Comparison of ENCODE assay signal across 2 cellular contexts in the genomic region with DNA sequence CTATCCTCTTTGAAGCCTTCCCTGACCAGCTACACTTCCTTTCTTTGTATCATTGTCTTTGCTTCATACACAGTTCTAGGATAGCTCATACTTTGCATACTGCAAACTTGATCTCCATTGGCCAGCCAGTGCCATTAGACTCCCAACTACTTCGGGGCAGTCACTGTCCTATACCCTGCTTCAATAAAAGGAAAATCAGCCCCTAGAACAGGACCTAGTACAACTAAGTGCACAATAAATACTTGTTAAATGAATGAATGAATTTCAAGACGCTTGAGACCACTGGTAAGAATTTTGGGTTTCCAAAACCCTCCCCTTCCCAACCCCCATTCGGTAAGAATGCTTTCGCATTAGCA.
TF ChIP-seq lines count a peak whose summit lies in the region.

No MANE protein-coding gene starts in this region.

TF ChIP-seq in GM23338, 12 proteins besides CTCF, POLR2A, EP300 and RAD21 (continued from another document):
- TF ChIP-seq, protein P1, sequence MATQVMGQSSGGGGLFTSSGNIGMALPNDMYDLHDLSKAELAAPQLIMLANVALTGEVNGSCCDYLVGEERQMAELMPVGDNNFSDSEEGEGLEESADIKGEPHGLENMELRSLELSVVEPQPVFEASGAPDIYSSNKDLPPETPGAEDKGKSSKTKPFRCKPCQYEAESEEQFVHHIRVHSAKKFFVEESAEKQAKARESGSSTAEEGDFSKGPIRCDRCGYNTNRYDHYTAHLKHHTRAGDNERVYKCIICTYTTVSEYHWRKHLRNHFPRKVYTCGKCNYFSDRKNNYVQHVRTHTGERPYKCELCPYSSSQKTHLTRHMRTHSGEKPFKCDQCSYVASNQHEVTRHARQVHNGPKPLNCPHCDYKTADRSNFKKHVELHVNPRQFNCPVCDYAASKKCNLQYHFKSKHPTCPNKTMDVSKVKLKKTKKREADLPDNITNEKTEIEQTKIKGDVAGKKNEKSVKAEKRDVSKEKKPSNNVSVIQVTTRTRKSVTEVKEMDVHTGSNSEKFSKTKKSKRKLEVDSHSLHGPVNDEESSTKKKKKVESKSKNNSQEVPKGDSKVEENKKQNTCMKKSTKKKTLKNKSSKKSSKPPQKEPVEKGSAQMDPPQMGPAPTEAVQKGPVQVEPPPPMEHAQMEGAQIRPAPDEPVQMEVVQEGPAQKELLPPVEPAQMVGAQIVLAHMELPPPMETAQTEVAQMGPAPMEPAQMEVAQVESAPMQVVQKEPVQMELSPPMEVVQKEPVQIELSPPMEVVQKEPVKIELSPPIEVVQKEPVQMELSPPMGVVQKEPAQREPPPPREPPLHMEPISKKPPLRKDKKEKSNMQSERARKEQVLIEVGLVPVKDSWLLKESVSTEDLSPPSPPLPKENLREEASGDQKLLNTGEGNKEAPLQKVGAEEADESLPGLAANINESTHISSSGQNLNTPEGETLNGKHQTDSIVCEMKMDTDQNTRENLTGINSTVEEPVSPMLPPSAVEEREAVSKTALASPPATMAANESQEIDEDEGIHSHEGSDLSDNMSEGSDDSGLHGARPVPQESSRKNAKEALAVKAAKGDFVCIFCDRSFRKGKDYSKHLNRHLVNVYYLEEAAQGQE (IDR thresholded peaks at IDR 0.05; ENCODE audit: unreplicated experiment): no peak
- no peak for TF ChIP-seq STAT1 (IDR thresholded peaks at IDR 0.05; ENCODE audit: unreplicated experiment)
- TF ChIP-seq NANOG (IDR thresholded peaks at IDR 0.05; ENCODE audit: borderline replicate concordance): no peak
- TF ChIP-seq, protein P2, sequence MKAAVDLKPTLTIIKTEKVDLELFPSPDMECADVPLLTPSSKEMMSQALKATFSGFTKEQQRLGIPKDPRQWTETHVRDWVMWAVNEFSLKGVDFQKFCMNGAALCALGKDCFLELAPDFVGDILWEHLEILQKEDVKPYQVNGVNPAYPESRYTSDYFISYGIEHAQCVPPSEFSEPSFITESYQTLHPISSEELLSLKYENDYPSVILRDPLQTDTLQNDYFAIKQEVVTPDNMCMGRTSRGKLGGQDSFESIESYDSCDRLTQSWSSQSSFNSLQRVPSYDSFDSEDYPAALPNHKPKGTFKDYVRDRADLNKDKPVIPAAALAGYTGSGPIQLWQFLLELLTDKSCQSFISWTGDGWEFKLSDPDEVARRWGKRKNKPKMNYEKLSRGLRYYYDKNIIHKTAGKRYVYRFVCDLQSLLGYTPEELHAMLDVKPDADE (IDR thresholded peaks at IDR 0.05): no peak
- no peak for TF ChIP-seq CREB1 (CRISPR knock-in tag; IDR thresholded peaks at IDR 0.05; ENCODE audit: low read depth)
- no peak for TF ChIP-seq EZH2 (IDR thresholded peaks at IDR 0.05; ENCODE audit: low read depth, unreplicated experiment)

TF ChIP-seq in SK-N-SH, 30 proteins besides CTCF, POLR2A, EP300 and RAD21 (continued from another document):
- TF ChIP-seq, protein P3, sequence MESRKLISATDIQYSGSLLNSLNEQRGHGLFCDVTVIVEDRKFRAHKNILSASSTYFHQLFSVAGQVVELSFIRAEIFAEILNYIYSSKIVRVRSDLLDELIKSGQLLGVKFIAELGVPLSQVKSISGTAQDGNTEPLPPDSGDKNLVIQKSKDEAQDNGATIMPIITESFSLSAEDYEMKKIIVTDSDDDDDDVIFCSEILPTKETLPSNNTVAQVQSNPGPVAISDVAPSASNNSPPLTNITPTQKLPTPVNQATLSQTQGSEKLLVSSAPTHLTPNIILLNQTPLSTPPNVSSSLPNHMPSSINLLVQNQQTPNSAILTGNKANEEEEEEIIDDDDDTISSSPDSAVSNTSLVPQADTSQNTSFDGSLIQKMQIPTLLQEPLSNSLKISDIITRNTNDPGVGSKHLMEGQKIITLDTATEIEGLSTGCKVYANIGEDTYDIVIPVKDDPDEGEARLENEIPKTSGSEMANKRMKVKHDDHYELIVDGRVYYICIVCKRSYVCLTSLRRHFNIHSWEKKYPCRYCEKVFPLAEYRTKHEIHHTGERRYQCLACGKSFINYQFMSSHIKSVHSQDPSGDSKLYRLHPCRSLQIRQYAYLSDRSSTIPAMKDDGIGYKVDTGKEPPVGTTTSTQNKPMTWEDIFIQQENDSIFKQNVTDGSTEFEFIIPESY (IDR thresholded peaks at IDR 0.05; ENCODE audit: borderline replicate concordance, low read depth): no peak
- no peak for TF ChIP-seq SIN3A (IDR thresholded peaks at IDR 0.05; ENCODE audit: borderline replicate concordance, low read depth, low read length)
- TF ChIP-seq FOXJ3 (CRISPR knock-in tag; IDR thresholded peaks at IDR 0.05): no peak
- TF ChIP-seq TAF1 (IDR thresholded peaks at IDR 0.05; ENCODE audit: borderline replicate concordance, low read depth, low read length): no peak
- no peak for TF ChIP-seq MXI1 (IDR thresholded peaks at IDR 0.05; ENCODE audit: low read depth, low read length)
- no peak for TF ChIP-seq YY1 (IDR thresholded peaks at IDR 0.05; ENCODE audit: low read depth)
- TF ChIP-seq NFIC (IDR thresholded peaks at IDR 0.05; ENCODE audit: borderline replicate concordance): no peak
- TF ChIP-seq, protein P4, sequence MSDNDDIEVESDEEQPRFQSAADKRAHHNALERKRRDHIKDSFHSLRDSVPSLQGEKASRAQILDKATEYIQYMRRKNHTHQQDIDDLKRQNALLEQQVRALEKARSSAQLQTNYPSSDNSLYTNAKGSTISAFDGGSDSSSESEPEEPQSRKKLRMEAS (IDR thresholded peaks at IDR 0.05; ENCODE audit: low read depth): no peak
TF ChIP-seq in SK-N-SH: peak in this region for 0.
